Comparison of ENCODE assay signal across 5 cellular contexts in genomic region chr7:111470898-111471297, GRCh38.
"Had no signal": no experiment of that assay in that cellular context is flagged by ENCODE, and none has a peak within 500 bp of the region (broad histone marks: within the 10 kb centered on the region; RNA-seq: fewer than 3 reads in every experiment).

No MANE protein-coding gene starts in this region.

- FAIRE-seq: HepG2 had no signal

- H3K36me3 ChIP-seq: HAP-1 had no signal

- H3K4me3 ChIP-seq: GM23338, HAP-1 had no signal

- H2AFZ ChIP-seq: GM23338 had no signal

- H3K4me1 ChIP-seq: HAP-1 had no signal

- ATAC-seq: GM23338, HepG2 had no signal

- DNase-seq: H7, KG1 had no signal

- H3K9me3 ChIP-seq: HAP-1 had no signal

- H3K4me2 ChIP-seq: GM23338 had no signal
